In the genomic region with DNA sequence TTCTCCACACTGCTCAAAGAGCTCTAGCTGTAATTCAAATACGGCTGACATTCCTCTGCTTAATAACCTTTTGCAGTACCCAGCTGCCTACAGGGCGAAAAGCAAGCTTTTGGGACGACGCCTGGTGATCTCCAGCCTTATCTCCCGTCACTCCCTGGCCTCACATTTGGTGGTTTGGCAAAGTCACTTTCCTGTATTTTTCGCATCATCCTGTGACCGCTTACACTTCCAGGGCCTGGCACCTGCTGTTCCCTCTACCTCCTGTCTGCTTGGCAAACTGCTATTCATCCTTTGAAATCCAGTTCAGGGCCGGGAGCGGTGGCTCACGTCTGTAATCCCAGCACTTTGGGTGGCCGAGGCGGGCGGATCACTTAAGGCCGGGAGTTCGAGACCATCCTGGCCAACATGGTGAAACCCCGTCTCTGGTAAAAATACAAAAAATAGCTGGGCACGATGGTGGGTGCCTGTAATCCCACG, we compare ENCODE assay signal across 8 cellular contexts. TPM values are rescaled to one million over a fixed set of nuclear protein-coding genes. Genes with fewer than 3 reads are reported as not detected.
DNase-seq lines count a peak whose midpoint lies in the region; ATAC-seq and TF ChIP-seq lines count a peak whose summit lies in the region.

No MANE protein-coding gene starts in this region.

- peak overlapping the region; percentile 87 for H3K4me3 Mint-ChIP-seq in neural progenitor cell

- H3K9me3 ChIP-seq in ES-I3 (ENCODE audit: control insufficient read depth, insufficient read depth, low read length) (no peaks in the 10 kb centered on the region), neural progenitor cell (ENCODE audit: low read depth) (no peaks in the 10 kb centered on the region)

- H3K27ac ChIP-seq in neural progenitor cell, result no peak overlapping the region

- H3K36me3 Mint-ChIP-seq in neural progenitor cell, result no peaks in the 10 kb centered on the region

- H3K4me2 ChIP-seq in neural progenitor cell, result peak overlapping the region; percentile 77

- H3K9ac ChIP-seq in ES-I3 (ENCODE audit: low read depth, low read length) (peak overlapping the region; percentile 96), neural progenitor cell (no peak overlapping the region)

- peaks cover 16% of the 10 kb centered on the region for H3K4me1 Mint-ChIP-seq in neural progenitor cell

- H3K27me3 ChIP-seq in neural progenitor cell, result no peaks in the 10 kb centered on the region

- H2AFZ ChIP-seq in neural progenitor cell (replicated peaks), result peak overlapping the region; percentile 74

- TF ChIP-seq CTCF in epithelial cell of proximal tubule (conservative IDR thresholded peaks at IDR 0.05; ENCODE audit: low read depth, low read length) (no peak), neural progenitor cell (IDR thresholded peaks at IDR 0.05) (no peak)

- peaks cover 6% of the 10 kb centered on the region for H3K27me3 Mint-ChIP-seq in neural progenitor cell (ENCODE audit: insufficient read depth, low read depth)

- H4K20me1 ChIP-seq in neural progenitor cell (ENCODE audit: low read depth), result no peaks in the 10 kb centered on the region

- DNase-seq in RKO (ENCODE audit: low spot score) (peak; percentile 40), epithelial cell of proximal tubule (ENCODE audit: low read depth) (no peak), neural progenitor cell (ENCODE audit: low spot score) (peak; percentile 50), iPS-NIHi11 (ENCODE audit: low spot score) (no peak), dedifferentiated amniotic fluid mesenchymal stem cell (ENCODE audit: extremely low spot score) (no peak)

- H3K27ac Mint-ChIP-seq in neural progenitor cell, result peak overlapping the region; percentile 9

- no peaks in the 10 kb centered on the region for H3K9me3 Mint-ChIP-seq in neural progenitor cell

- H3K79me2 ChIP-seq in neural progenitor cell (ENCODE audit: low read depth), result no peaks in the 10 kb centered on the region

- peaks cover 36% of the 10 kb centered on the region for H3F3A ChIP-seq in neural progenitor cell (ENCODE audit: low read depth)

- H3K4me3 ChIP-seq in epithelial cell of proximal tubule (ENCODE audit: low read depth, low read length) (peak overlapping the region; percentile 80), neural progenitor cell (peak overlapping the region; percentile 71)

- H3K4me1 ChIP-seq in ES-I3 (ENCODE audit: insufficient read depth, low read length) (0 out of 2 replicates have a peak, but pooled peaks cover 4% of the 10 kb centered on the region), neural progenitor cell (no peaks in the 10 kb centered on the region)

- ATAC-seq in HG02938 (IDR thresholded peaks at IDR 0.05; ENCODE audit: unreplicated experiment) (no peak), GM21576 (IDR thresholded peaks at IDR 0.05; ENCODE audit: unreplicated experiment) (no peak)

- no peaks in the 10 kb centered on the region for H3K36me3 ChIP-seq in ES-I3 (ENCODE audit: insufficient read depth, low read length)
- no peaks in the 10 kb centered on the region for H3K36me3 ChIP-seq in neural progenitor cell

RNA-seq across cellular contexts. Expression of a gene that starts 2.7 kb away (rescaled TPM):
- not detected in 2 replicates for total RNA-seq in epithelial cell of proximal tubule
- total RNA-seq in neural progenitor cell (ENCODE audit: low replicate concordance), result not detected in 2 replicates

RNA-seq across cellular contexts. Expression of a gene that starts 12.0 kb away (rescaled TPM):
- total RNA-seq in epithelial cell of proximal tubule, result not detected in 2 replicates
- total RNA-seq in neural progenitor cell (ENCODE audit: low replicate concordance), result 0.06 TPM in 1 of 2 replicates, not detected in the other

Comparison
In these comparisons a context has a peak if more than half of its experiments do, and no peak if none do; other contexts are left out.
1. DNase-seq: peak in RKO (single experiment) and neural progenitor cell (single experiment); none in epithelial cell of proximal tubule (single experiment), iPS-NIHi11 (single experiment) and dedifferentiated amniotic fluid mesenchymal stem cell (single experiment).